Comparison of ENCODE assay signal across 19 cellular contexts in genomic region chr20:3815703-3816315, GRCh38. TPM values are rescaled to one million over a fixed set of nuclear protein-coding genes. Genes with fewer than 3 reads are reported as not detected.
DNase-seq lines count a peak whose midpoint lies in the region; ATAC-seq and TF ChIP-seq lines count a peak whose summit lies in the region.
"Had no signal": no experiment of that assay in that cellular context is flagged by ENCODE, and none has a peak within 500 bp of the region (broad histone marks: within the 10 kb centered on the region; RNA-seq: fewer than 3 reads in every experiment).

No MANE protein-coding gene starts in this region.

- no peaks in the 10 kb centered on the region for H4K20me1 ChIP-seq in IMR-90 (ENCODE audit: insufficient read depth, low read length)

- POLR2A ChIA-PET in IMR-90 (lab: Charles Lee; ENCODE audit: unreplicated experiment) = no interaction called here
- POLR2A ChIA-PET in naive thymus-derived CD8-positive, alpha-beta T cell (lab: Charles Lee) = interaction anchor here (1.9 to 4.2 kb wide), 2 partner anchors 11 to 48 kb away, joined by 7 to 27 read pairs; partner anchors contain the start of gene ADISSP

- peaks cover 0 to 2% (median 0%) of the 10 kb centered on the region in 7 donors for H3K9me3 Mint-ChIP-seq in CD4-positive, CD25-positive, alpha-beta regulatory T cell
- no peaks in the 10 kb centered on the region for H3K9me3 Mint-ChIP-seq in naive thymus-derived CD8-positive, alpha-beta T cell

- no peaks in the 10 kb centered on the region for H3K36me3 Mint-ChIP-seq in CD4-positive, CD25-positive, alpha-beta regulatory T cell
- H3K36me3 Mint-ChIP-seq in naive thymus-derived CD8-positive, alpha-beta T cell = no peaks in the 10 kb centered on the region

- peaks cover 17 to 85% (median 58%) of the 10 kb centered on the region in 4 donors for H3K4me1 Mint-ChIP-seq in CD4-positive, CD25-positive, alpha-beta regulatory T cell
- peaks cover 38 to 84% (median 80%) of the 10 kb centered on the region in 4 donors for H3K4me1 Mint-ChIP-seq in naive thymus-derived CD8-positive, alpha-beta T cell

- TF ChIP-seq CTCF in IMR-90 (conservative IDR thresholded peaks at IDR 0.05; ENCODE audit: low read depth, low read length) = no peak

- peak overlapping the region; percentile 15; the same call in 1 of the 2 replicates for H3K4ac ChIP-seq in IMR-90 (ENCODE audit: low read depth, low read length)

- no peak overlapping the region for H2AFZ ChIP-seq in IMR-90 (replicated peaks; ENCODE audit: low read length, poor library complexity)

- H2BK5ac ChIP-seq in IMR-90 (ENCODE audit: low read depth, low read length, poor library complexity, severe bottlenecking) = no peak overlapping the region

- TF ChIP-seq POLR2A in IMR-90 (IDR thresholded peaks at IDR 0.05; ENCODE audit: low read depth, low read length) = no peak

- peak overlapping the region; percentile 24; the same call in 1 of the 2 replicates for H2BK20ac ChIP-seq in IMR-90 (ENCODE audit: low read depth, low read length)

- peak overlapping the region; percentile 16; the same call in 1 of the 2 replicates for H2BK120ac ChIP-seq in IMR-90 (ENCODE audit: low read depth, low read length)

- H3K23ac ChIP-seq in IMR-90 (ENCODE audit: low read depth, low read length) = no peak overlapping the region

- 0 out of 2 replicates have a peak overlapping the region, but pooled peaks have one; percentile 28 for H2AK5ac ChIP-seq in IMR-90 (ENCODE audit: low read depth, low read length)

- intact Hi-C loops in IMR-90 (cut with micrococcal nuclease) = no loop called here

- H3K9me1 ChIP-seq in IMR-90 (ENCODE audit: insufficient read depth, low read length) = peaks cover 19% of the 10 kb centered on the region

- peak overlapping the region; percentile 51 for H3K4me3 ChIP-seq in CD4-positive, CD25-positive, alpha-beta regulatory T cell (ENCODE audit: low read depth, low read length)
- no peak overlapping the region for H3K4me3 ChIP-seq in IMR-90 (ENCODE audit: insufficient read depth, low read depth, low read length)
- H3K4me3 ChIP-seq: mucosa of descending colon, SK-N-MC had no signal

- dilution Hi-C loops in IMR-90 (cut with HindIII; ENCODE audit: low sequenced_read_pairs, unreplicated experiment) = no loop called here

- no peaks in the 10 kb centered on the region for H3K36me3 ChIP-seq in CD4-positive, CD25-positive, alpha-beta regulatory T cell (ENCODE audit: control insufficient read depth, insufficient read depth, low read length)
- no peaks in the 10 kb centered on the region for H3K36me3 ChIP-seq in IMR-90 (ENCODE audit: control insufficient read depth, insufficient read depth, low read length)

- peak in 2 of 3 donors; percentile 50 to 87 for DNase-seq in CD4-positive, CD25-positive, alpha-beta regulatory T cell
- DNase-seq in IMR-90 = no peak
- DNase-seq in activated CD8-positive, alpha-beta memory T cell treated with anti-CD3 and anti-CD28 coated beads, Interleukin-2, amount 50 U/mL, for 4 hours = peak; percentile 50
- DNase-seq in naive thymus-derived CD8-positive, alpha-beta T cell = peak in 7 of 10 donors; percentile 34 to 71 (median 61)
- no peak for DNase-seq in effector CD4-positive, alpha-beta T cell
- DNase-seq in NCI-H2029 treated with DMSO at 0.1 percent for 48 hours (lab: John Stamatoyannopoulos, UW) = no peak
- DNase-seq in NCI-H2081 (lab: John Stamatoyannopoulos, UW) = no peak
- DNase-seq: C1 segment of cervical spinal cord, caudate nucleus, EL, kidney glomerular epithelial cell, MV-4-11, NCI-H2227 treated with DMSO at 0.1 percent for 48 hours had no signal

- H3K56ac ChIP-seq in IMR-90 (ENCODE audit: extremely low read depth, insufficient read depth, low read length) = no peak overlapping the region

- H3K27ac ChIP-seq in CD4-positive, CD25-positive, alpha-beta regulatory T cell (ENCODE audit: insufficient read depth, low read length, poor library complexity, severe bottlenecking) = peak overlapping the region; percentile 95
- no peak overlapping the region for H3K27ac ChIP-seq in IMR-90 (ENCODE audit: insufficient read depth, low read length)
- H3K27ac ChIP-seq: VCaP had no signal

- CTCF ChIA-PET in IMR-90 (lab: Yijun Ruan, JAX) = interaction anchor here (1.3 kb wide), 1 partner anchor 30 kb away, joined by 4 read pairs; the partner anchor contains the start of gene CENPB

- no peaks in the 10 kb centered on the region for H3K27me3 ChIP-seq in CD4-positive, CD25-positive, alpha-beta regulatory T cell (ENCODE audit: control insufficient read depth, insufficient read depth, low read length)
- H3K27me3 ChIP-seq in IMR-90 (ENCODE audit: control insufficient read depth, insufficient read depth, low read length) = no peaks in the 10 kb centered on the region

- no peak overlapping the region for H4K5ac ChIP-seq in IMR-90 (ENCODE audit: low read depth, low read length)

- WGBS in IMR-90 (ENCODE audit: extremely low coverage in 2 of 2, insufficient read length in 1 of 2), 2 experiments = no CpG with 5 or more reads among the region's 9 CpGs

- H3K27ac Mint-ChIP-seq in CD4-positive, CD25-positive, alpha-beta regulatory T cell = peak overlapping the region; percentile 84 to 99 (median 90)
- H3K27ac Mint-ChIP-seq in naive thymus-derived CD8-positive, alpha-beta T cell = peak overlapping the region; percentile 87 to 98 (median 94)

- H3K4me2 ChIP-seq in IMR-90 (ENCODE audit: low read depth, low read length) = no peak overlapping the region

- peaks cover 1 to 27% of the 10 kb centered on the region in 2 experiments; a peak in 2 of 4 replicates for H3K79me1 ChIP-seq in IMR-90 (ENCODE audit: low read depth in 1 of 2, low read length in 2 of 2)

- peaks cover 84% of the 10 kb centered on the region for H3K4me1 ChIP-seq in CD4-positive, CD25-positive, alpha-beta regulatory T cell (ENCODE audit: control insufficient read depth, insufficient read depth, low read length, poor library complexity, severe bottlenecking)
- H3K4me1 ChIP-seq in IMR-90 (ENCODE audit: control insufficient read depth, insufficient read depth, low read length) = peaks cover 18% of the 10 kb centered on the region

- no peak overlapping the region for H3K9ac ChIP-seq in IMR-90 (ENCODE audit: low read depth, low read length)

- no peak for TF ChIP-seq RAD21 in IMR-90 (IDR thresholded peaks at IDR 0.05; ENCODE audit: low read length)

- no peak overlapping the region for H3K14ac ChIP-seq in IMR-90 (replicated peaks; ENCODE audit: low read depth, low read length)

- H2BK15ac ChIP-seq in IMR-90 (ENCODE audit: low read depth, low read length) = no peak overlapping the region

- H2AK9ac ChIP-seq in IMR-90 (replicated peaks; ENCODE audit: low read depth, low read length, poor library complexity) = no peak overlapping the region

- peak overlapping the region; percentile 7 to 89 (median 84) for H3K4me3 Mint-ChIP-seq in CD4-positive, CD25-positive, alpha-beta regulatory T cell
- H3K4me3 Mint-ChIP-seq in naive thymus-derived CD8-positive, alpha-beta T cell = peak overlapping the region; percentile 6 to 89 (median 80)

- BruUV-seq in IMR-90 (replicated peaks; lab: Mats Ljungman, UMichigan) = no TSS peak

- H3K9me3 ChIP-seq in CD4-positive, CD25-positive, alpha-beta regulatory T cell (ENCODE audit: control insufficient read depth in 2 of 2, low read length in 2 of 2) = no peaks in the 10 kb centered on the region
- H3K9me3 ChIP-seq in IMR-90 (ENCODE audit: control insufficient read depth, insufficient read depth, low read length) = no peaks in the 10 kb centered on the region
- H3K9me3 ChIP-seq: mucosa of descending colon had no signal

- no peak overlapping the region for H4K91ac ChIP-seq in IMR-90 (ENCODE audit: insufficient read depth, low read depth, low read length)

- H3K18ac ChIP-seq in IMR-90 (ENCODE audit: low read depth, low read length) = no peak overlapping the region

- no peak overlapping the region for H4K8ac ChIP-seq in IMR-90 (ENCODE audit: low read depth in 2 of 2, low read length in 2 of 2)

- no peaks in the 10 kb centered on the region for H3K27me3 Mint-ChIP-seq in CD4-positive, CD25-positive, alpha-beta regulatory T cell
- H3K27me3 Mint-ChIP-seq in naive thymus-derived CD8-positive, alpha-beta T cell = no peaks in the 10 kb centered on the region

- in situ Hi-C loops in IMR-90 (cut with MboI; ENCODE audit: low sequenced_read_pairs) = no loop called here

- ATAC-seq in CD4-positive, CD25-positive, alpha-beta regulatory T cell (ENCODE audit: low read depth in 2 of 2) = peak in 1 of 2 donors; percentile 10
- ATAC-seq in IMR-90 (ENCODE audit: low read depth) = no peak
- peak in 1 of 2 donors; percentile 8 for ATAC-seq in naive thymus-derived CD8-positive, alpha-beta T cell
- ATAC-seq in GM21447 (IDR thresholded peaks at IDR 0.05; ENCODE audit: unreplicated experiment) = no peak
- ATAC-seq: mucosa of descending colon had no signal

RNA-seq across cellular contexts. Expression of gene AP5S1, which starts 4.5 kb away (rescaled TPM):
- 10.5 TPM for total RNA-seq in CD4-positive, CD25-positive, alpha-beta regulatory T cell
- polyA plus RNA-seq in CD4-positive, CD25-positive, alpha-beta regulatory T cell = 10 to 100 TPM; 18.7 to 22.2 (median 20.4) TPM
- 11.4 and 11.7 TPM in 2 replicates for total RNA-seq in IMR-90 (2012; rRNA removed)
- polyA plus RNA-seq in IMR-90 (2012; rRNA removed) = 10.1 and 12.5 TPM in 2 replicates
- polyA plus RNA-seq in IMR-90 (2012; cell fraction: cytosol; rRNA removed) = 10.6 and 20.2 TPM in 2 replicates
- polyA plus RNA-seq in IMR-90 (2012; cell fraction: nucleus; rRNA removed; ENCODE audit: low replicate concordance) = 6.5 and 12.1 TPM in 2 replicates
- 10 to 100 TPM; 12.6 to 14.5 TPM for total RNA-seq in naive thymus-derived CD8-positive, alpha-beta T cell
- 10 to 100 TPM; 10.1 to 21.8 (median 19.3) TPM for polyA plus RNA-seq in naive thymus-derived CD8-positive, alpha-beta T cell

RNA-seq across cellular contexts. Expression of gene CDC25B, which starts 19.7 kb away (rescaled TPM):
- total RNA-seq in CD4-positive, CD25-positive, alpha-beta regulatory T cell = 310 TPM
- polyA plus RNA-seq in CD4-positive, CD25-positive, alpha-beta regulatory T cell = 10 to 100 TPM; 39.7 to 48.4 (median 47.0) TPM
- total RNA-seq in IMR-90 (2012; rRNA removed) = 14.5 and 14.7 TPM in 2 replicates
- 50.5 and 59.8 TPM in 2 replicates for polyA plus RNA-seq in IMR-90 (2012; rRNA removed)
- 35.2 and 48.2 TPM in 2 replicates for polyA plus RNA-seq in IMR-90 (2012; cell fraction: cytosol; rRNA removed)
- 165 TPM in 2 replicates for polyA plus RNA-seq in IMR-90 (2012; cell fraction: nucleus; rRNA removed; ENCODE audit: low replicate concordance)
- 100 to 1,000 TPM; 320 to 336 TPM for total RNA-seq in naive thymus-derived CD8-positive, alpha-beta T cell
- polyA plus RNA-seq in naive thymus-derived CD8-positive, alpha-beta T cell = 10 to 100 TPM; 38.1 to 49.7 (median 42.0) TPM

RNA-seq across cellular contexts. Expression of gene CENPB, which starts 29.3 kb away (rescaled TPM):
- 38.5 TPM for total RNA-seq in CD4-positive, CD25-positive, alpha-beta regulatory T cell
- 1 to 10 TPM; 1.2 to 1.9 (median 1.5) TPM for polyA plus RNA-seq in CD4-positive, CD25-positive, alpha-beta regulatory T cell
- 59.1 and 72.2 TPM in 2 replicates for total RNA-seq in IMR-90 (2012; rRNA removed)
- polyA plus RNA-seq in IMR-90 (2012; rRNA removed) = 45.7 and 49.3 TPM in 2 replicates
- 37.2 and 44.3 TPM in 2 replicates for polyA plus RNA-seq in IMR-90 (2012; cell fraction: cytosol; rRNA removed)
- polyA plus RNA-seq in IMR-90 (2012; cell fraction: nucleus; rRNA removed; ENCODE audit: low replicate concordance) = 18.7 and 35.4 TPM in 2 replicates
- total RNA-seq in naive thymus-derived CD8-positive, alpha-beta T cell = 10 to 100 TPM; 45.8 to 48.6 TPM
- 1 to 10 TPM; 1.0 to 1.7 (median 1.4) TPM for polyA plus RNA-seq in naive thymus-derived CD8-positive, alpha-beta T cell

RNA-seq across cellular contexts. Expression of gene MAVS, which starts 30.8 kb away (rescaled TPM):
- total RNA-seq in CD4-positive, CD25-positive, alpha-beta regulatory T cell = 26.1 TPM
- 1 to 10 TPM; 3.5 to 4.7 (median 3.8) TPM for polyA plus RNA-seq in CD4-positive, CD25-positive, alpha-beta regulatory T cell
- 10.3 and 10.4 TPM in 2 replicates for total RNA-seq in IMR-90 (2012; rRNA removed)
- polyA plus RNA-seq in IMR-90 (2012; rRNA removed) = 15.5 and 15.6 TPM in 2 replicates
- 6.2 and 8.4 TPM in 2 replicates for polyA plus RNA-seq in IMR-90 (2012; cell fraction: cytosol; rRNA removed)
- 28.7 and 31.3 TPM in 2 replicates for polyA plus RNA-seq in IMR-90 (2012; cell fraction: nucleus; rRNA removed; ENCODE audit: low replicate concordance)
- total RNA-seq in naive thymus-derived CD8-positive, alpha-beta T cell = 10 to 100 TPM; 41.9 to 45.7 TPM
- 1 to 10 TPM; 2.2 to 8.5 (median 3.3) TPM for polyA plus RNA-seq in naive thymus-derived CD8-positive, alpha-beta T cell

RNA-seq across cellular contexts. Expression of gene SPEF1, which starts 34.6 kb away (rescaled TPM):
- not detected for total RNA-seq in CD4-positive, CD25-positive, alpha-beta regulatory T cell
- not detected for polyA plus RNA-seq in CD4-positive, CD25-positive, alpha-beta regulatory T cell
- under 0.01 TPM in 1 of 2 replicates, not detected in the other for total RNA-seq in IMR-90 (2012; rRNA removed)
- polyA plus RNA-seq in IMR-90 (2012; rRNA removed) = 0.15 and 0.26 TPM in 2 replicates
- 0.30 and 0.54 TPM in 2 replicates for polyA plus RNA-seq in IMR-90 (2012; cell fraction: cytosol; rRNA removed)
- polyA plus RNA-seq in IMR-90 (2012; cell fraction: nucleus; rRNA removed; ENCODE audit: low replicate concordance) = 0.58 and 0.99 TPM in 2 replicates
- under 1 TPM in 1 of 2 experiments, not detected in 1; 0.33 TPM for total RNA-seq in naive thymus-derived CD8-positive, alpha-beta T cell
- polyA plus RNA-seq in naive thymus-derived CD8-positive, alpha-beta T cell = not detected
- total RNA-seq: posterior vena cava, urinary bladder had no signal

Comparison
In these comparisons a context has a peak if more than half of its experiments do, and no peak if none do; other contexts are left out.
1. DNase-seq: peak in CD4-positive, CD25-positive, alpha-beta regulatory T cell (2 of 3), activated CD8-positive, alpha-beta memory T cell treated with anti-CD3 and anti-CD28 coated beads, Interleukin-2, amount 50 U/mL, for 4 hours (single experiment) and naive thymus-derived CD8-positive, alpha-beta T cell (7 of 10); none in IMR-90 (single experiment), effector CD4-positive, alpha-beta T cell (single experiment), NCI-H2029 treated with DMSO at 0.1 percent for 48 hours (single experiment) and NCI-H2081 (0 of 2).
2. RNA of gene CDC25B, which starts 19.7 kb away (total RNA-seq): 320 to 336 TPM in naive thymus-derived CD8-positive, alpha-beta T cell and 310 TPM in CD4-positive, CD25-positive, alpha-beta regulatory T cell (single experiment); 14.5 to 14.7 TPM in IMR-90; every median in the first group is over 10 times any median in the second.